16 cellular contexts compared by ENCODE assay signal in the genomic region with DNA sequence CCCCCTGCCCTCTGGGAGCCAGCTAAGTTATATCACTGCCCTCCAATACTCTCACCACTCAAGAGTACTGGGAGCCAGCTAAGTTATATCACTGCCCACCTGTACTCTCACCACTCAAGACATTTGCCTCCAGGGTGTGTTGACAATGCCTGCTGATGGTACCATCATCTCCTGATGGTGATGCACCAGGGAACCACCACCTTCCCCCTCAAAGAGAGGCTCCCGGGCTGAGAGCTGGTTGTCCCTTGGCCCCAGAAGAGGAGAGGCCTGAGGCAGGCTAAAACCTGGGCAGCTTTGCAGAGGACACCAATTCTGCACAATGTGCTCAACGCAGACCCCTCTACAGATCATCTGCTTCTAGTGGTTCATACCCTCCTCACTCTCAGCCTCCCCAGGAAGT. TPM values are rescaled to one million over a fixed set of nuclear protein-coding genes. Genes with fewer than 3 reads are reported as not detected.
"Had no signal": no experiment of that assay in that cellular context is flagged by ENCODE, and none has a peak within 500 bp of the region (broad histone marks: within the 10 kb centered on the region; RNA-seq: fewer than 3 reads in every experiment).

No MANE protein-coding gene starts in this region.

- H3K27ac Mint-ChIP-seq: brain had no signal

- H3K4me3 Mint-ChIP-seq: activated naive CD8-positive, alpha-beta T cell; brain; central memory CD8-positive, alpha-beta T cell had no signal

- H3K9me3 ChIP-seq: right lobe of liver, stomach had no signal

- H3K27me3 Mint-ChIP-seq: activated naive CD8-positive, alpha-beta T cell; brain; central memory CD8-positive, alpha-beta T cell had no signal

- DNase-seq: activated effector memory CD4-positive, alpha-beta T cell treated with anti-CD3 and anti-CD28 coated beads, Interleukin-2, amount 50 U/mL, for 16 hours; amygdala; effector CD8-positive, alpha-beta T cell; foreskin melanocyte; head of caudate nucleus; kidney glomerular epithelial cell; mesenchymal stem cell; right lobe of liver; stomach; SW 1271; T1000 had no signal

- H3K4me3 ChIP-seq: right lobe of liver, stomach had no signal

- H3K9me3 Mint-ChIP-seq: central memory CD8-positive, alpha-beta T cell had no signal

- H3K4me1 ChIP-seq: right lobe of liver had no signal

- H3K27me3 ChIP-seq: right lobe of liver, stomach had no signal

- H3K27ac ChIP-seq: right lobe of liver, stomach had no signal

- ATAC-seq: activated CD4-positive, CD25-positive, alpha-beta regulatory T cell treated with anti-CD3 and anti-CD28 coated beads, Interleukin-2, amount 50 U/mL, for 24 hours; right lobe of liver had no signal

RNA-seq across cellular contexts. Expression of a gene that starts 7.5 kb away (rescaled TPM):
- polyA plus RNA-seq: neural cell had no signal
